8 cellular contexts compared by ENCODE assay signal in genomic region chr18:58781627-58782194, GRCh38.
DNase-seq lines count a peak whose midpoint lies in the region; ATAC-seq and TF ChIP-seq lines count a peak whose summit lies in the region.

No MANE protein-coding gene starts in this region.

- no peaks in the 10 kb centered on the region for H3K36me3 ChIP-seq in kidney epithelial cell (ENCODE audit: control insufficient read depth, insufficient read depth, low read length)

- DNase-seq in NCI-H345 (lab: John Stamatoyannopoulos, UW), result peak; percentile 75
- DNase-seq in activated CD4-positive, CD25-positive, alpha-beta regulatory T cell (lab: John Stamatoyannopoulos, UW), result peak; percentile 27 to 44 (median 33)
- DNase-seq in caudate nucleus (lab: John Stamatoyannopoulos, UW), result peak in 59 of 61 donors; percentile 10 to 94 (median 65)
- no peak for DNase-seq in kidney epithelial cell (ENCODE audit: low read depth)
- peak; percentile 50 for DNase-seq in stimulated activated CD4-positive, alpha-beta T cell treated with anti-CD3 and anti-CD28 coated beads, Interleukin-2, amount 100 ng/mL, for 4 hours (ENCODE audit: low read depth)

- peak; percentile 77 for TF ChIP-seq CTCF in GM12875 (IDR thresholded peaks at IDR 0.05; ENCODE audit: borderline replicate concordance, insufficient read depth, low read depth, low read length)
- peak; percentile 78 for TF ChIP-seq CTCF in kidney epithelial cell (IDR thresholded peaks at IDR 0.05; ENCODE audit: insufficient read depth, low read length, poor library complexity, severe bottlenecking)

- H3K27me3 ChIP-seq in kidney epithelial cell (ENCODE audit: control insufficient read depth, insufficient read depth, low read length), result no peaks in the 10 kb centered on the region

- no peak overlapping the region for H3K27ac ChIP-seq in caudate nucleus (ENCODE audit: low read depth, low read length)

- peak; percentile 63 for ATAC-seq in HG03066 (IDR thresholded peaks at IDR 0.05; ENCODE audit: low read depth, unreplicated experiment)
- no peak for ATAC-seq in GM19328 (IDR thresholded peaks at IDR 0.05; ENCODE audit: unreplicated experiment)

- no peak overlapping the region for H3K4me3 ChIP-seq in GM12875 (ENCODE audit: low read depth, low read length)
- no peak overlapping the region for H3K4me3 ChIP-seq in kidney epithelial cell (ENCODE audit: low read depth, low read length)
